ENCODE assay signal across 9 cellular contexts in genomic region chr1:110548381-110548780, GRCh38. TPM values are rescaled to one million over a fixed set of nuclear protein-coding genes. Genes with fewer than 3 reads are reported as not detected.
DNase-seq lines count a peak whose midpoint lies in the region; ATAC-seq and TF ChIP-seq lines count a peak whose summit lies in the region.
"Had no signal": no experiment of that assay in that cellular context is flagged by ENCODE, and none has a peak within 500 bp of the region (broad histone marks: within the 10 kb centered on the region; RNA-seq: fewer than 3 reads in every experiment).

No MANE protein-coding gene starts in this region.

- no peaks in the 10 kb centered on the region for H3K9me3 ChIP-seq in HEK293 (ENCODE audit: control insufficient read depth, insufficient read depth, low read depth, low read length)

- in situ Hi-C loops in SK-MEL-5 (cut with HindIII; ENCODE audit: low pct_unique_long_range_greater_than_20kb, low sequenced_read_pairs) = no loop called here

- TF ChIP-seq CTCF in BJ (IDR thresholded peaks at IDR 0.05; ENCODE audit: insufficient read depth, low read depth, low read length) (peak; percentile 46), HEK293 (tag by site-specific recombination; IDR thresholded peaks at IDR 0.05) (peak; percentile 26; the same call in 1 of the 2 replicates)

- POLR2A ChIA-PET in BJ (lab: Charles Lee) (no interaction called here), HEK293 (lab: Yijun Ruan, JAX) (no interaction called here)

- ATAC-seq in HG02678 (IDR thresholded peaks at IDR 0.05; ENCODE audit: unreplicated experiment) (no peak), GM21717 (IDR thresholded peaks at IDR 0.05; ENCODE audit: unreplicated experiment) (no peak)

- H3K4me1 ChIP-seq in HEK293 (ENCODE audit: control insufficient read depth, insufficient read depth, low read length) = no peaks in the 10 kb centered on the region

- H3K27me3 ChIP-seq in BJ (ENCODE audit: control insufficient read depth, insufficient read depth, low read length) = peaks cover 6% of the 10 kb centered on the region; the same call in 1 of the 2 replicates

- no peak overlapping the region for H3K4me3 ChIP-seq in BJ (ENCODE audit: low read depth, low read length)
- H3K4me3 ChIP-seq in HEK293 (ENCODE audit: low read depth, low read length) = no peak overlapping the region

- no peak for DNase-seq in BJ (ENCODE audit: low read depth)
- peak; percentile 32 for DNase-seq in SK-MEL-5 (ENCODE audit: low read depth, low spot score)
- peak; percentile 42 for DNase-seq in kidney tubule cell (ENCODE audit: low spot score)
- no peak for DNase-seq in AML-193 (lab: John Stamatoyannopoulos, UW)
- DNase-seq in stimulated activated CD8-positive, alpha-beta memory T cell treated with anti-CD3 and anti-CD28 coated beads, Interleukin-4, amount 100 ng/mL, for 48 hours = no peak
- DNase-seq: stimulated activated naive CD4-positive, alpha-beta T cell treated with Interleukin-2 at 50 U/mL for 16 hours had no signal

- CTCF ChIA-PET in BJ (lab: Yijun Ruan, JAX) (interaction anchor here (1.1 kb wide), 1 partner anchor 26 kb away, joined by 3 read pairs; no protein-coding TSS in a partner anchor), HEK293 (lab: Yijun Ruan, JAX) (interaction anchor here (0.6 to 1.7 kb wide), 10 partner anchors 9 to 1559 kb away, joined by 3 to 7 read pairs (median 6); partner anchors contain the start of gene KCNA2)

- no peak overlapping the region for H3K27ac ChIP-seq in HEK293 (ENCODE audit: extremely low read depth, low read depth, low read length)

- no peaks in the 10 kb centered on the region for H3K36me3 ChIP-seq in BJ (ENCODE audit: control insufficient read depth, insufficient read depth, low read length)
- no peaks in the 10 kb centered on the region for H3K36me3 ChIP-seq in HEK293 (ENCODE audit: control insufficient read depth in 2 of 2, insufficient read depth in 1 of 2, low read length in 2 of 2)

TF ChIP-seq in HEK293, 187 proteins besides CTCF, POLR2A, EP300 and RAD21:
- TF ChIP-seq ZNF404 (tag by site-specific recombination; IDR thresholded peaks at IDR 0.05) (no peak), ZNF26 (tag by site-specific recombination; IDR thresholded peaks at IDR 0.05) (no peak), GLI4 (tag by site-specific recombination; IDR thresholded peaks at IDR 0.05) (no peak), ZNF843 (tag by site-specific recombination; IDR thresholded peaks at IDR 0.05) (no peak), ZNF2 (tag by site-specific recombination; IDR thresholded peaks at IDR 0.05) (no peak), ZIC2 (tag by site-specific recombination; IDR thresholded peaks at IDR 0.05) (no peak), YY2 (tag by site-specific recombination; IDR thresholded peaks at IDR 0.05) (no peak), ZNF211 (tag by site-specific recombination; IDR thresholded peaks at IDR 0.05; ENCODE audit: low read depth) (no peak), SP7 (tag by site-specific recombination; IDR thresholded peaks at IDR 0.05) (no peak)
TF ChIP-seq in HEK293: peak in this region for 0.

RNA-seq across cellular contexts. Expression of gene KCNA10, which starts 29.4 kb away (rescaled TPM):
- not detected in 2 replicates for polyA plus RNA-seq in BJ (2011; rRNA removed)
- not detected in 2 replicates for polyA minus RNA-seq in BJ (2011; rRNA and poly(A)+ RNA removed)
- total RNA-seq in SK-MEL-5 (2014; rRNA removed; shearing (Covaris generic)) = not detected in 2 replicates
- polyA plus RNA-seq in SK-MEL-5 (2015; cell fraction: cytosol; rRNA removed) = not detected in 2 replicates
- polyA plus RNA-seq in SK-MEL-5 (2015; cell fraction: nucleus; rRNA removed) = not detected in 2 replicates

RNA-seq across cellular contexts. Expression of gene KCNA2, which starts 57.8 kb away (rescaled TPM):
- not detected in 2 replicates for polyA plus RNA-seq in BJ (2011; rRNA removed)
- polyA minus RNA-seq in BJ (2011; rRNA and poly(A)+ RNA removed) = under 0.01 and 0.05 TPM in 2 replicates
- total RNA-seq in SK-MEL-5 (2014; rRNA removed; shearing (Covaris generic)) = under 0.01 and 0.24 TPM in 2 replicates
- polyA plus RNA-seq in SK-MEL-5 (2015; cell fraction: cytosol; rRNA removed) = 0.04 and 0.15 TPM in 2 replicates
- polyA plus RNA-seq in SK-MEL-5 (2015; cell fraction: nucleus; rRNA removed) = 0.09 TPM in 1 of 2 replicates, not detected in the other

Comparison
In these comparisons a context has a peak if more than half of its experiments do, and no peak if none do; other contexts are left out.
1. DNase-seq: peak in SK-MEL-5 (single experiment) and kidney tubule cell (single experiment); none in BJ (single experiment), AML-193 (0 of 2) and stimulated activated CD8-positive, alpha-beta memory T cell treated with anti-CD3 and anti-CD28 coated beads, Interleukin-4, amount 100 ng/mL, for 48 hours (single experiment).